Comparison of ENCODE assay signal across 23 cellular contexts in the genomic region with DNA sequence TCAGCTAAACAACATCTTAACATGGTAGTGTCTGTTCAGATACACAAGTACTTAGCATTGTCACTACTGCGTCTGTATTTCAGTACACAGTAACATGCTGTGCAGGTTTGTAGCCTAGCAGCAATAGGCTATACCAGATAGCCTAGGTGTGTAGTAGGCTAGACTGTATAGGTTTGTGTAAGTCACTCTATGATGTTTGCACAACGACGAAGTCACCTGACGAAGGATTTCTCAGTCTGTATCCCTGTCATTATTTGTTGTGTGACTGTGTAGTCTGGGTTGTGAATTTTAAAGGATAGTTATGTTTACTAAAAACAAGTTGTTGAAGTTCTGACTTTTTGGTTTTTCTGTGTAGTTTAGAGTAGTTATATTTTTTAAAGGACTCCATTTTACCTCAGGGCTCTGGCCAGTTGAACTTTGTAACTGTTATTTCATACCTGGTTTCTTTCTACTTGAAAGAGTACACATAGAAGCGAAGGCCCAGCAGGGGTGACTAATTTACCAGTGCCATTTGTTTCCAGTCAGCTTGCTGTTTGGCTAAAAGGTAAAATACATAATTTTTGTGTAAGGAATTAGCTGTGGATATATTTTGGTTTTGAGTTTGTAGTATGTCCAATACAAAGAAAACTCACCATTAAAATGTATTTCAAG.
A peak's percentile ranks its signal among the peaks of the same experiment; 100 is the strongest.
DNase-seq lines count a peak whose midpoint lies in the region; ATAC-seq, FAIRE-seq and TF ChIP-seq lines count a peak whose summit lies in the region.
"Had no signal": no experiment of that assay in that cellular context is flagged by ENCODE, and none has a peak within 500 bp of the region (broad histone marks: within the 10 kb centered on the region; RNA-seq: fewer than 3 reads in every experiment).

No MANE protein-coding gene starts in this region.

- H3K27ac ChIP-seq in small intestine (ENCODE audit: low read depth in 1 of 2, low read length in 1 of 2), result no peak overlapping the region
- H3K27ac ChIP-seq: breast epithelium, coronary artery, HL-60, SK-N-MC, testis had no signal

- no peak for TF ChIP-seq CTCF in LNCaP clone FGC (IDR thresholded peaks at IDR 0.05; ENCODE audit: control insufficient read depth, extremely low read depth, insufficient read depth)

- peaks cover 3 to 6% of the 10 kb centered on the region in 2 donors for H3K36me3 ChIP-seq in small intestine (ENCODE audit: control insufficient read depth in 2 of 2, insufficient read depth in 2 of 2, low read length in 2 of 2)
- H3K36me3 ChIP-seq: breast epithelium had no signal

- no peaks in the 10 kb centered on the region for H3K27me3 ChIP-seq in small intestine (ENCODE audit: control insufficient read depth in 2 of 2, insufficient read depth in 2 of 2, low read length in 2 of 2)
- H3K27me3 ChIP-seq: breast epithelium, testis had no signal

- H3K4me1 ChIP-seq in small intestine (ENCODE audit: control insufficient read depth in 2 of 2, insufficient read depth in 1 of 2, low read depth in 1 of 2, low read length in 1 of 2), result peaks cover 0 to 3% of the 10 kb centered on the region in 2 donors
- H3K4me1 ChIP-seq: breast epithelium, testis had no signal

- DNase-seq in NCI-H2029 (lab: John Stamatoyannopoulos, UW), result peak; percentile 15
- no peak for DNase-seq in NCI-H2029 treated with DMSO at 0.1 percent for 48 hours (lab: John Stamatoyannopoulos, UW)
- peak; percentile 59 for DNase-seq in LNCaP clone FGC (ENCODE audit: low read depth)
- no peak for DNase-seq in left colon
- DNase-seq in small intestine, result peak; percentile 28
- no peak for DNase-seq in stimulated activated naive CD4-positive, alpha-beta T cell (lab: John Stamatoyannopoulos, UW)
- DNase-seq in stimulated activated CD4-positive, alpha-beta T cell treated with anti-CD3 and anti-CD28 coated beads, Interleukin-1b, Interleukin-23, amount 100 ng/mL, for 48 hours, result no peak
- DNase-seq: 8988T; activated CD4-positive, alpha-beta T cell treated with anti-CD3 and anti-CD28 coated beads, Interleukin-2, amount 10 ng/mL, durations not matched to agents 24 days and 14 days; activated gamma-delta T cell; endodermal cell; GOT3; NCI-H1436; NCI-H526; testis had no signal

- ATAC-seq in left colon (peak; percentile 87), HG03469 (IDR thresholded peaks at IDR 0.05; ENCODE audit: unreplicated experiment) (no peak)
- ATAC-seq: stimulated activated memory B cell treated with anti-CD40 and anti-IgM and Interleukin-4, amounts not matched to agents 10 μg/mL and 1 μg/mL and 100 μg/mL, for 72 hours had no signal

- intact Hi-C loops in left colon (cut with DNase I, micrococcal nuclease), result no loop called here

- H3K4me3 ChIP-seq in LNCaP clone FGC (ENCODE audit: low read depth, low read length) (no peak overlapping the region), small intestine (ENCODE audit: low read depth in 1 of 2, low read length in 2 of 2) (no peak overlapping the region)
- H3K4me3 ChIP-seq: breast epithelium, coronary artery, SK-N-MC, testis had no signal

- WGBS in small intestine, 3 donors, result 77 to 83% (median 79%) methylated on average over 5 of the region's 5 CpGs

- H3K9me3 ChIP-seq in small intestine (ENCODE audit: control insufficient read depth, low read depth), result no peaks in the 10 kb centered on the region
- H3K9me3 ChIP-seq: breast epithelium, testis had no signal

- no peak for FAIRE-seq in small intestine (lab: Jason Lieb, UNC)
- FAIRE-seq: GM12891, GM19239 had no signal

Comparison
In these comparisons a context has a peak if more than half of its experiments do, and no peak if none do; other contexts are left out.
1. DNase-seq: peak in NCI-H2029 (single experiment), LNCaP clone FGC (single experiment) and small intestine (single experiment); none in NCI-H2029 treated with DMSO at 0.1 percent for 48 hours (single experiment), left colon (0 of 2), stimulated activated naive CD4-positive, alpha-beta T cell (0 of 6) and stimulated activated CD4-positive, alpha-beta T cell treated with anti-CD3 and anti-CD28 coated beads, Interleukin-1b, Interleukin-23, amount 100 ng/mL, for 48 hours (single experiment).